ENCODE assay signal across 25 cellular contexts in genomic region chr16:70468776-70469525, GRCh38. TPM values are rescaled to one million over a fixed set of nuclear protein-coding genes. Genes with fewer than 3 reads are reported as not detected.
DNase-seq lines count a peak whose midpoint lies in the region; ATAC-seq, FAIRE-seq and TF ChIP-seq lines count a peak whose summit lies in the region.
"Had no signal": no experiment of that assay in that cellular context is flagged by ENCODE, and none has a peak within 500 bp of the region (broad histone marks: within the 10 kb centered on the region; RNA-seq: fewer than 3 reads in every experiment).

No MANE protein-coding gene starts in this region.

- intact Hi-C loops in K562 (cut with micrococcal nuclease), result no loop called here
- intact Hi-C loops in posterior vena cava (cut with DNase I), result no loop called here

- no peak overlapping the region for H3K4me2 ChIP-seq in DND-41 (ENCODE audit: insufficient read depth, low read length)
- H3K4me2 ChIP-seq in K562 (ENCODE audit: insufficient read depth, low read length), result no peak overlapping the region

- H3K4me3 ChIP-seq in DND-41 (ENCODE audit: low read depth in 1 of 2, low read length in 2 of 2) (no peak overlapping the region), K562 (no peak overlapping the region)
- H3K4me3 ChIP-seq: MG63, SK-N-MC had no signal

- H3K4me1 ChIP-seq in DND-41 (ENCODE audit: insufficient read depth, low read length), result no peaks in the 10 kb centered on the region
- peaks cover 0 to 38% of the 10 kb centered on the region in 2 experiments; a peak in 3 of 5 replicates for H3K4me1 ChIP-seq in K562 (replicated peaks in 1 of 2; ENCODE audit: control insufficient read depth in 2 of 2, insufficient read depth in 2 of 2, low read length in 2 of 2)

- CTCF ChIA-PET in K562 (lab: Yijun Ruan, JAX; ENCODE audit: low intra/inter-chr PET ratio), result no interaction called here

- POLR2A ChIA-PET in K562 (lab: Yijun Ruan, JAX), result interaction anchor here (0.8 kb wide), 2 partner anchors 9 to 122 kb away, joined by 3 read pairs; partner anchors contain the start of gene DDX19A

- no peaks in the 10 kb centered on the region for H3K27me3 Mint-ChIP-seq in chondrocyte (ENCODE audit: low read depth)
- H3K27me3 Mint-ChIP-seq: CD4-positive, alpha-beta memory T cell had no signal

- DNase-seq in DND-41 (no peak), GM13976 (ENCODE audit: low spot score) (peak; percentile 22), K562 (ENCODE audit: extremely low read depth in 1 of 4, low spot score in 3 of 4) (no peak), posterior vena cava (ENCODE audit: low spot score) (peak; percentile 80), chondrocyte (ENCODE audit: low spot score) (no peak), SKM-1 (lab: John Stamatoyannopoulos, UW; ENCODE audit: unreplicated experiment) (no peak)
- DNase-seq: C1 segment of cervical spinal cord; CD4-positive, alpha-beta memory T cell; COR-L47; DMS53; GOT3; KBM-7; MG63; NCI-H1105 treated with DMSO at 0.1 percent for 48 hours; NCI-H146; NCI-H1930; NCI-H2107; NCI-H524 treated with DMSO at 0.1 percent for 48 hours; NCI-H774; SIG-M5 had no signal

- no peak overlapping the region for H3K27ac ChIP-seq in DND-41 (ENCODE audit: low read length)
- H3K27ac ChIP-seq in K562 (ENCODE audit: extremely low read depth, low read depth, low read length), result no peak overlapping the region
- H3K27ac ChIP-seq: SK-N-MC had no signal

- BruUV-seq in K562 (replicated peaks; lab: Mats Ljungman, UMichigan), result no TSS peak

- TF ChIP-seq CTCF in DND-41 (IDR thresholded peaks at IDR 0.05; ENCODE audit: borderline replicate concordance, extremely low read depth, low read length, poor library complexity, severe bottlenecking) (no peak), GM13976 (IDR thresholded peaks at IDR 0.05; ENCODE audit: borderline replicate concordance, control extremely low read depth, extremely low read depth, insufficient read depth, missing control alignments) (no peak), K562 (IDR thresholded peaks at IDR 0.05 in 2 of 3, conservative IDR thresholded peaks at IDR 0.05 in 1 of 3; ENCODE audit: insufficient read depth in 2 of 3, low read depth in 1 of 3, low read length in 3 of 3) (no peak), chondrocyte (IDR thresholded peaks at IDR 0.05) (no peak)

- H3K9me3 Mint-ChIP-seq in chondrocyte (ENCODE audit: low read depth), result no peaks in the 10 kb centered on the region
- H3K9me3 Mint-ChIP-seq: CD4-positive, alpha-beta memory T cell had no signal

- H3K4me1 Mint-ChIP-seq in chondrocyte (ENCODE audit: low read depth), result no peaks in the 10 kb centered on the region
- H3K4me1 Mint-ChIP-seq: CD4-positive, alpha-beta memory T cell had no signal

- H3K9ac ChIP-seq in DND-41 (ENCODE audit: low read depth, low read length), result no peak overlapping the region
- peak overlapping the region in 1 of 2 experiments; percentile 76; a peak in 2 of 4 replicates for H3K9ac ChIP-seq in K562 (ENCODE audit: insufficient read depth in 1 of 2, low read depth in 2 of 2, low read length in 2 of 2)

- no peak overlapping the region for H3K27ac Mint-ChIP-seq in chondrocyte (ENCODE audit: unreplicated experiment)

- H3K27me3 ChIP-seq in DND-41 (ENCODE audit: insufficient read depth, low read length, poor library complexity) (no peaks in the 10 kb centered on the region), K562 (ENCODE audit: control insufficient read depth in 2 of 2, insufficient read depth in 2 of 2, low read length in 2 of 2) (no peaks in the 10 kb centered on the region)
- H3K27me3 ChIP-seq: MG63 had no signal

- peaks cover 4% of the 10 kb centered on the region for H3K36me3 Mint-ChIP-seq in chondrocyte (ENCODE audit: low read depth)

- H4K20me1 ChIP-seq in DND-41 (ENCODE audit: insufficient read depth, low read length) (no peaks in the 10 kb centered on the region), K562 (replicated peaks; ENCODE audit: control insufficient read depth, insufficient read depth, low read length) (peaks cover 3% of the 10 kb centered on the region; the same call in 1 of the 2 replicates)

- H3K9me3 ChIP-seq in DND-41 (ENCODE audit: insufficient read depth, low read length, severe bottlenecking), result no peaks in the 10 kb centered on the region
- H3K9me3 ChIP-seq in K562 (replicated peaks; ENCODE audit: control insufficient read depth, insufficient read depth, low read depth, low read length), result no peaks in the 10 kb centered on the region
- H3K9me3 ChIP-seq: MG63 had no signal

- TF ChIP-seq EP300 in K562 (IDR thresholded peaks at IDR 0.05; ENCODE audit: low read length), result no peak

- TF ChIP-seq POLR2A in K562 (conservative IDR thresholded peaks at IDR 0.05), result no peak

- no peak overlapping the region for H3K4me3 Mint-ChIP-seq in chondrocyte (ENCODE audit: unreplicated experiment)
- H3K4me3 Mint-ChIP-seq: CD4-positive, alpha-beta memory T cell had no signal

- 83% methylated on average over 8 of the region's 16 CpGs for WGBS in K562 (ENCODE audit: insufficient coverage, low coverage, missing lambda C conversion rate)

- in situ Hi-C loops in GM13976 (cut with MboI; ENCODE audit: low sequenced_read_pairs, unreplicated experiment), result no loop called here
- in situ Hi-C loops in K562 (cut with MboI), result loop anchor here (10.0 kb wide), 1 partner anchor 74 kb away; no protein-coding TSS in a partner anchor

- H3K9me1 ChIP-seq in K562 (ENCODE audit: control insufficient read depth, insufficient read depth, low read length), result no peaks in the 10 kb centered on the region

- ATAC-seq in DND-41 (ENCODE audit: insufficient read depth, low read depth) (peak; percentile 41; the same call in 2 of the 3 replicates), K562 (no peak), HG03159 (IDR thresholded peaks at IDR 0.05; ENCODE audit: unreplicated experiment) (no peak)
- ATAC-seq: HCT116 had no signal

- H3K79me2 ChIP-seq in DND-41 (ENCODE audit: insufficient read depth, low read length), result no peaks in the 10 kb centered on the region
- no peaks in the 10 kb centered on the region for H3K79me2 ChIP-seq in K562 (ENCODE audit: control insufficient read depth, insufficient read depth, low read length)

- no peak for TF ChIP-seq RAD21 in K562 (CRISPR knock-in tag; conservative IDR thresholded peaks at IDR 0.05 in 1 of 2, IDR thresholded peaks at IDR 0.05 in 1 of 2)

- H2AFZ ChIP-seq in DND-41 (ENCODE audit: low read depth, low read length), result no peak overlapping the region
- H2AFZ ChIP-seq in K562 (ENCODE audit: low read depth, low read length), result no peak overlapping the region

- H3K36me3 ChIP-seq in DND-41 (ENCODE audit: insufficient read depth, low read length), result peaks cover 18% of the 10 kb centered on the region
- H3K36me3 ChIP-seq in K562 (ENCODE audit: control insufficient read depth, insufficient read depth, low read length), result peaks cover 15% of the 10 kb centered on the region; the same call in 1 of the 3 replicates
- H3K36me3 ChIP-seq: MG63 had no signal

- FAIRE-seq in K562 (lab: Jason Lieb, UNC), result no peak
- FAIRE-seq: G401.6, RCC 7860 had no signal

RNA-seq across cellular contexts. Expression of gene FCSK, which starts 14.6 kb away (rescaled TPM):
- total RNA-seq in K562 (2011; cell fraction: chromatin; rRNA removed; ENCODE audit: low replicate concordance), result 66.2 and 212 TPM in 2 replicates
- 117 and 131 TPM in 2 replicates for total RNA-seq in K562 (2011; cell fraction: nucleolus; rRNA removed)
- 80.1 and 84.7 TPM in 2 replicates for total RNA-seq in K562 (2011; cell fraction: nucleoplasm; rRNA removed)
- total RNA-seq in K562 (2014; rRNA removed), result 12.6 and 15.6 TPM in 2 replicates
- total RNA-seq in K562 (2014; rRNA removed; fragmentation: Illumina TruSeq; extraction: Trizol), result 4.7 and 6.9 TPM in 2 replicates
- total RNA-seq in K562 (2015; rRNA removed; fragmentation: Illumina TruSeq; extraction: Trizol), result 7.4 and 7.7 TPM in 2 replicates
- 18.6 and 19.0 TPM in 2 replicates for total RNA-seq in K562 (2021)
- polyA plus RNA-seq in K562 (2011; rRNA removed), result 13.5 and 22.6 TPM in 2 replicates
- polyA plus RNA-seq in K562 (2011; cell fraction: cytosol; rRNA removed), result 16.3 and 19.3 TPM in 2 replicates
- polyA plus RNA-seq in K562 (2011; cell fraction: nucleus; rRNA removed), result 115 and 146 TPM in 2 replicates
- 10.0 and 16.5 TPM in 2 replicates for polyA plus RNA-seq in K562 (2012)
- polyA plus RNA-seq in K562 (2014; fragmentation: Illumina TruSeq; extraction: Trizol), result 8.3 and 9.1 TPM in 2 replicates
- 1 to 10 TPM in 1 of 2 experiments, under 1 TPM in 1; 0.92 to 1.1 TPM for polyA plus RNA-seq in K562 (2014; fragmentation: Nextera tagmentation; extraction: Ambion mirVana)
- polyA plus RNA-seq in K562 (2014; rRNA removed), result 15.1 and 19.9 TPM in 2 replicates
- 7.5 and 9.5 TPM in 2 replicates for polyA minus RNA-seq in K562 (2011; rRNA and poly(A)+ RNA removed)
- polyA minus RNA-seq in K562 (2011; cell fraction: cytosol; rRNA and poly(A)+ RNA removed), result 8.0 and 12.0 TPM in 2 replicates
- polyA minus RNA-seq in K562 (2011; cell fraction: nucleus; rRNA and poly(A)+ RNA removed), result 25.0 and 31.0 TPM in 2 replicates
- 10 to 100 TPM; 10.7 to 11.0 TPM for total RNA-seq in posterior vena cava
- 9.2 to 12.9 TPM (median 11.5 TPM) in 3 replicates for total RNA-seq in chondrocyte

RNA-seq across cellular contexts. Expression of gene ST3GAL2, which starts 30.1 kb away (rescaled TPM):
- total RNA-seq in K562 (2011; cell fraction: chromatin; rRNA removed; ENCODE audit: low replicate concordance), result 87.4 and 216 TPM in 2 replicates
- 182 and 184 TPM in 2 replicates for total RNA-seq in K562 (2011; cell fraction: nucleolus; rRNA removed)
- total RNA-seq in K562 (2011; cell fraction: nucleoplasm; rRNA removed), result 128 and 145 TPM in 2 replicates
- 75.5 and 95.5 TPM in 2 replicates for total RNA-seq in K562 (2014; rRNA removed)
- total RNA-seq in K562 (2014; rRNA removed; fragmentation: Illumina TruSeq; extraction: Trizol), result 23.7 and 31.8 TPM in 2 replicates
- 48.9 and 53.8 TPM in 2 replicates for total RNA-seq in K562 (2015; rRNA removed; fragmentation: Illumina TruSeq; extraction: Trizol)
- total RNA-seq in K562 (2021), result 98.9 and 108 TPM in 2 replicates
- 34.3 and 40.9 TPM in 2 replicates for polyA plus RNA-seq in K562 (2011; rRNA removed)
- polyA plus RNA-seq in K562 (2011; cell fraction: cytosol; rRNA removed), result 50.0 and 87.1 TPM in 2 replicates
- 25.8 and 38.5 TPM in 2 replicates for polyA plus RNA-seq in K562 (2011; cell fraction: nucleus; rRNA removed)
- polyA plus RNA-seq in K562 (2012), result 67.8 and 92.0 TPM in 2 replicates
- polyA plus RNA-seq in K562 (2014; fragmentation: Illumina TruSeq; extraction: Trizol), result 25.1 and 50.7 TPM in 2 replicates
- polyA plus RNA-seq in K562 (2014; fragmentation: Nextera tagmentation; extraction: Ambion mirVana), result 1 to 10 TPM; 1.5 to 2.4 TPM
- polyA plus RNA-seq in K562 (2014; rRNA removed), result 50.5 and 57.8 TPM in 2 replicates
- polyA minus RNA-seq in K562 (2011; rRNA and poly(A)+ RNA removed), result 57.6 and 96.4 TPM in 2 replicates
- 126 and 151 TPM in 2 replicates for polyA minus RNA-seq in K562 (2011; cell fraction: cytosol; rRNA and poly(A)+ RNA removed)
- 24.9 and 34.4 TPM in 2 replicates for polyA minus RNA-seq in K562 (2011; cell fraction: nucleus; rRNA and poly(A)+ RNA removed)
- total RNA-seq in posterior vena cava, result 10 to 100 TPM; 27.7 to 29.4 TPM
- total RNA-seq in chondrocyte, result 71.9 to 76.4 TPM (median 72.1 TPM) in 3 replicates

RNA-seq across cellular contexts. Expression of gene COG4, which starts 54.4 kb away (rescaled TPM):
- 128 and 175 TPM in 2 replicates for total RNA-seq in K562 (2011; cell fraction: chromatin; rRNA removed; ENCODE audit: low replicate concordance)
- total RNA-seq in K562 (2011; cell fraction: nucleolus; rRNA removed), result 70.0 and 73.4 TPM in 2 replicates
- 87.9 and 95.3 TPM in 2 replicates for total RNA-seq in K562 (2011; cell fraction: nucleoplasm; rRNA removed)
- total RNA-seq in K562 (2014; rRNA removed) (43.2 and 59.0 TPM in 2 replicates), K562 (2014; rRNA removed; fragmentation: Illumina TruSeq; extraction: Trizol) (39.5 and 44.4 TPM in 2 replicates), K562 (2015; rRNA removed; fragmentation: Illumina TruSeq; extraction: Trizol) (41.2 and 42.6 TPM in 2 replicates), K562 (2021) (66.7 and 69.8 TPM in 2 replicates), posterior vena cava (10 to 100 TPM; 29.3 to 39.1 TPM), chondrocyte (48.4 to 65.1 TPM (median 49.8 TPM) in 3 replicates)
- polyA plus RNA-seq in K562 (2011; rRNA removed) (69.2 and 73.9 TPM in 2 replicates), K562 (2014; fragmentation: Illumina TruSeq; extraction: Trizol) (44.2 and 48.9 TPM in 2 replicates), K562 (2014; fragmentation: Nextera tagmentation; extraction: Ambion mirVana) (10 to 100 TPM; 13.7 to 37.4 TPM), K562 (2014; rRNA removed) (49.1 and 55.9 TPM in 2 replicates)
- 55.1 and 86.3 TPM in 2 replicates for polyA plus RNA-seq in K562 (2011; cell fraction: cytosol; rRNA removed)
- polyA plus RNA-seq in K562 (2011; cell fraction: nucleus; rRNA removed), result 150 and 164 TPM in 2 replicates
- 61.8 and 77.6 TPM in 2 replicates for polyA plus RNA-seq in K562 (2012)
- 67.7 and 72.4 TPM in 2 replicates for polyA minus RNA-seq in K562 (2011; rRNA and poly(A)+ RNA removed)
- 30.7 and 31.3 TPM in 2 replicates for polyA minus RNA-seq in K562 (2011; cell fraction: cytosol; rRNA and poly(A)+ RNA removed)
- polyA minus RNA-seq in K562 (2011; cell fraction: nucleus; rRNA and poly(A)+ RNA removed), result 27.5 and 41.7 TPM in 2 replicates

RNA-seq across cellular contexts. Expression of gene SF3B3, which starts 54.7 kb away (rescaled TPM):
- 616 and 628 TPM in 2 replicates for total RNA-seq in K562 (2011; cell fraction: chromatin; rRNA removed; ENCODE audit: low replicate concordance)
- 207 and 261 TPM in 2 replicates for total RNA-seq in K562 (2011; cell fraction: nucleolus; rRNA removed)
- total RNA-seq in K562 (2011; cell fraction: nucleoplasm; rRNA removed), result 272 and 275 TPM in 2 replicates
- total RNA-seq in K562 (2014; rRNA removed) (98.9 and 208 TPM in 2 replicates), K562 (2014; rRNA removed; fragmentation: Illumina TruSeq; extraction: Trizol) (221 and 275 TPM in 2 replicates), K562 (2015; rRNA removed; fragmentation: Illumina TruSeq; extraction: Trizol) (252 and 265 TPM in 2 replicates), K562 (2021) (513 and 546 TPM in 2 replicates), posterior vena cava (100 to 1,000 TPM; 140 to 144 TPM), chondrocyte (182 to 262 TPM (median 186 TPM) in 3 replicates)
- polyA plus RNA-seq in K562 (2011; rRNA removed) (172 and 248 TPM in 2 replicates), K562 (2014; fragmentation: Illumina TruSeq; extraction: Trizol) (349 and 430 TPM in 2 replicates), K562 (2014; fragmentation: Nextera tagmentation; extraction: Ambion mirVana) (100 to 1,000 TPM; 209 to 414 TPM), K562 (2014; rRNA removed) (103 and 105 TPM in 2 replicates)
- polyA plus RNA-seq in K562 (2011; cell fraction: cytosol; rRNA removed), result 249 and 266 TPM in 2 replicates
- polyA plus RNA-seq in K562 (2011; cell fraction: nucleus; rRNA removed), result 317 and 410 TPM in 2 replicates
- polyA plus RNA-seq in K562 (2012), result 179 and 231 TPM in 2 replicates
- 327 and 380 TPM in 2 replicates for polyA minus RNA-seq in K562 (2011; rRNA and poly(A)+ RNA removed)
- 234 and 252 TPM in 2 replicates for polyA minus RNA-seq in K562 (2011; cell fraction: cytosol; rRNA and poly(A)+ RNA removed)
- 101 and 174 TPM in 2 replicates for polyA minus RNA-seq in K562 (2011; cell fraction: nucleus; rRNA and poly(A)+ RNA removed)

Comparison
In these comparisons a context has a peak if more than half of its experiments do, and no peak if none do; other contexts are left out.
1. DNase-seq: peak in GM13976 (single experiment) and posterior vena cava (single experiment); none in DND-41 (single experiment), K562 (0 of 4), chondrocyte (single experiment) and SKM-1 (single experiment).